10 cellular contexts compared by ENCODE assay signal in the genomic region with DNA sequence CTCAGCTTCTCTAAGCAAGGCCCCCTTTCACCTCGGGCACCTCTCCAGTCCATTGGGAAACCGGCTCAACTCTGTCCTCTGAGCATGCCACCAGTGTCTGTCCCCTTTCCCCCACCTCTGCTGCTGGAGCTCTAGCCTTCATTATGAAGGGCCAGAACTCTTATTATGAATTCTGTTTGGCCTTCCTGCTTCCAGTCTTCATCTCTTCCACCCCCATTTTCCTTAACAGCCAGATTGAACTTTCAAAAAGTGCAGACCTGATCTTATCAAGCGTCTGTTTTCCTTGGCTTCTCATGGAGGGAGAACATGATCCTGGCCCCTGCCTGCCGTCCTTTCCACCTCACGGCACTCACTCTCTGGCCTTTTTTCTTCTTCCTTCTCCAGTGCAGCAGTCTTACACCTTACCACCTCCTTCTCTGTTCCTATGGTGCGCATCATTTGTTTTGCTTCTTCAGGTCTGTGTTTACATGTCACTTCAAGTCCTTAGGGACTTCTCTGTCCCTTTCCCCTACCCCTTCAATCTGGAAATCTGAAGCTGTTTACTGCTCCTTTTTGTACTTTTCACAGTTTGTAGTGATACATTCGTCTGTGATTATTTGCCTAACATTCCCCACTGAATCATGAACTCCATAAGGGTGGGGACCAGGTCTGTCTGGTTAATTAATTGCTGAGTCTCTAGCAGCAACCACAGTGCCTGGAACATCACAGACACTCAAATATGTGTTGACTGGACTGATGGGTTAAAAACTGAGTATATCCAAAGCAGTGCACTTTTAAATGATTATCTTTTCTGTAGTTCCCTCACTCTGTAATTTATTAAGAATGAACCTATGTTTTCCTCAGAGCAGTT. TPM values are rescaled to one million over a fixed set of nuclear protein-coding genes. Genes with fewer than 3 reads are reported as not detected.
DNase-seq lines count a peak whose midpoint lies in the region; ATAC-seq and TF ChIP-seq lines count a peak whose summit lies in the region.
"Had no signal": no experiment of that assay in that cellular context is flagged by ENCODE, and none has a peak within 500 bp of the region (broad histone marks: within the 10 kb centered on the region; RNA-seq: fewer than 3 reads in every experiment).

No MANE protein-coding gene starts in this region.

- H3K36me3 ChIP-seq in Panc1 (ENCODE audit: control insufficient read depth, insufficient read depth, low read length) = no peaks in the 10 kb centered on the region
- H3K36me3 ChIP-seq in parathyroid adenoma (ENCODE audit: control insufficient read depth, insufficient read depth, low read length) = no peaks in the 10 kb centered on the region

- peaks cover 27% of the 10 kb centered on the region for H3K36me3 Mint-ChIP-seq in Calu3 (ENCODE audit: insufficient read depth, unreplicated experiment)

- in situ Hi-C loops in Panc1 (cut with HindIII; ENCODE audit: low pct_unique_long_range_greater_than_20kb, low sequenced_read_pairs) = no loop called here

- intact Hi-C loops in Calu3 (cut with micrococcal nuclease; ENCODE audit: unreplicated experiment) = loop anchor here (1.0 kb wide), 1 partner anchor 14 kb away; no protein-coding TSS in a partner anchor
- intact Hi-C loops in Panc1 (cut with micrococcal nuclease; ENCODE audit: unreplicated experiment) = no loop called here

- TF ChIP-seq CTCF in Calu3 (IDR thresholded peaks at IDR 0.05; ENCODE audit: unreplicated experiment) = no peak
- TF ChIP-seq CTCF in Panc1 (IDR thresholded peaks at IDR 0.05) = no peak
- TF ChIP-seq CTCF in fibroblast of mammary gland (conservative IDR thresholded peaks at IDR 0.05; ENCODE audit: control insufficient read depth, insufficient read depth, low read depth, low read length) = no peak
- no peak for TF ChIP-seq CTCF in parathyroid adenoma (IDR thresholded peaks at IDR 0.05)

- no peak for ATAC-seq in Panc1

- no peaks in the 10 kb centered on the region for H3K79me2 ChIP-seq in parathyroid adenoma

- no peaks in the 10 kb centered on the region for H3K27me3 Mint-ChIP-seq in Calu3 (ENCODE audit: unreplicated experiment)

- H3K4me1 Mint-ChIP-seq in Calu3 (ENCODE audit: low read depth, unreplicated experiment) = peaks cover 83% of the 10 kb centered on the region

- DNase-seq in Calu3 (no peak), Panc1 (ENCODE audit: low read depth, low spot score) (no peak), fibroblast of mammary gland (ENCODE audit: low read depth) (peak; percentile 47), RKO (ENCODE audit: low spot score) (no peak), NAMALWA (ENCODE audit: low spot score) (no peak)
- DNase-seq in stimulated activated CD4-positive, alpha-beta T cell treated with anti-CD3 and anti-CD28 coated beads, Interleukin-4, amount 100 ng/mL, for 24 hours = no peak
- no peak for DNase-seq in stimulated activated CD4-positive, alpha-beta T cell treated with anti-CD3 and anti-CD28 coated beads, Interleukin-1b, Interleukin-23, amount 100 ng/mL, for 48 hours
- DNase-seq: GF-D8, SW 1271 had no signal

- CTCF ChIA-PET in Calu3 (lab: Charles Lee) (no interaction called here), Panc1 (lab: Charles Lee) (interaction anchor here (0.7 kb wide), 1 partner anchor 10 kb away, joined by 3 read pairs; no protein-coding TSS in a partner anchor)

- BruUV-seq in Calu3 (replicated peaks; lab: Mats Ljungman, UMichigan) = TSS peak; percentile 41
- BruUV-seq in Panc1 (replicated peaks; lab: Mats Ljungman, UMichigan) = no TSS peak

- H3K27ac ChIP-seq in Panc1 (ENCODE audit: low read length) = peak overlapping the region; percentile 59
- peak overlapping the region; percentile 86 for H3K27ac ChIP-seq in parathyroid adenoma

- no peak overlapping the region for H3K9ac ChIP-seq in parathyroid adenoma

- POLR2A ChIA-PET in Panc1 (lab: Charles Lee) = no interaction called here

- peak overlapping the region; percentile 16 for H2AFZ ChIP-seq in parathyroid adenoma

- no peaks in the 10 kb centered on the region for H3K9me3 Mint-ChIP-seq in Calu3 (ENCODE audit: low read depth, unreplicated experiment)

- H3K27me3 ChIP-seq in Panc1 (ENCODE audit: control insufficient read depth, insufficient read depth, low read length) = no peaks in the 10 kb centered on the region
- no peaks in the 10 kb centered on the region for H3K27me3 ChIP-seq in parathyroid adenoma (ENCODE audit: control insufficient read depth, insufficient read depth, low read length)

- H3K4me2 ChIP-seq in parathyroid adenoma (ENCODE audit: low read length) = peak overlapping the region; percentile 33

- peaks cover 23% of the 10 kb centered on the region for H3K4me1 ChIP-seq in Panc1 (ENCODE audit: control insufficient read depth, insufficient read depth, low read length)
- H3K4me1 ChIP-seq in parathyroid adenoma = peaks cover 45% of the 10 kb centered on the region

- no peak overlapping the region for H3K4me3 ChIP-seq in Panc1 (ENCODE audit: low read depth in 2 of 2, low read length in 2 of 2)
- H3K4me3 ChIP-seq in fibroblast of mammary gland (ENCODE audit: control insufficient read depth, low read depth, low read length) = no peak overlapping the region
- no peak overlapping the region for H3K4me3 ChIP-seq in parathyroid adenoma (ENCODE audit: low read depth, low read length)

- peak overlapping the region; percentile 99 for H3K27ac Mint-ChIP-seq in Calu3 (ENCODE audit: unreplicated experiment)

- H3K9me3 ChIP-seq in Panc1 (ENCODE audit: control insufficient read depth, insufficient read depth, low read depth, low read length) = no peaks in the 10 kb centered on the region
- H3K9me3 ChIP-seq in parathyroid adenoma (ENCODE audit: control insufficient read depth, low read length) = no peaks in the 10 kb centered on the region

- H3K4me3 Mint-ChIP-seq in Calu3 (ENCODE audit: low read depth, unreplicated experiment) = peak overlapping the region; percentile 69

RNA-seq across cellular contexts. Expression of a gene that starts 55.8 kb away (rescaled TPM):
- total RNA-seq in Calu3 (2022) = 35.3 and 38.7 TPM in 2 replicates
- 17.7 TPM for total RNA-seq in Panc1 (2021; ENCODE audit: unreplicated experiment)
- polyA plus RNA-seq in Panc1 (2012; ENCODE audit: insufficient read length) = 6.1 TPM
